Comparison of ENCODE assay signal across 20 cellular contexts in the genomic region with DNA sequence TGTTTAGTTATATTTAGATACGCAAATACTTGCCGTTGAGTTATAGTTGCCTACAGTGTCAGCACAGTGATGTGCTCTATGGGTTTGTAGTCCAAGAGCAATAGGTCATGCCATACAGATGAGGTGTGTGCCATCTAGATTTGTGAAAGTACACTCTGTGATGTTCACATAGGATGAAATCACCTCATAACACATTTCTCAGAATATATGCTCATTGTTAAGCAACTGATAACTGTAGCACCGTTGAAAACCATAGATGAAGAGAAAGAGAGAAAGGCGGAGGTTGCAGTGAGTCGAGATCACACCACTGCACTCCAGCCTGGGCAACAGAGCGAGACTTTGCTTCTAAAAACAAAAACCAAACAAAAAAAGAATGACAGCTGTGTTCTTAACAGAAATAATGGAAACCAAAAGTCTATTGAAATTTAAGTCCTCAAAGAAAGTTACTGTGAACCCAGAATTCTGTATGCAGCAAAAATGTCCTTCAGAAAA. TPM values are rescaled to one million over a fixed set of nuclear protein-coding genes. Genes with fewer than 3 reads are reported as not detected.
DNase-seq lines count a peak whose midpoint lies in the region; ATAC-seq, FAIRE-seq and TF ChIP-seq lines count a peak whose summit lies in the region.
"Had no signal": no experiment of that assay in that cellular context is flagged by ENCODE, and none has a peak within 500 bp of the region (broad histone marks: within the 10 kb centered on the region; RNA-seq: fewer than 3 reads in every experiment).

No MANE protein-coding gene starts in this region.

- H3K9ac ChIP-seq in endothelial cell of umbilical vein (replicated peaks; ENCODE audit: extremely low read depth, insufficient read depth, low read length) = no peak overlapping the region

- peak; percentile 66 for FAIRE-seq in endothelial cell of umbilical vein (lab: Jason Lieb, UNC)

- H3K9me3 ChIP-seq in endothelial cell of umbilical vein (replicated peaks; ENCODE audit: control insufficient read depth, insufficient read depth, low read length) = no peaks in the 10 kb centered on the region
- H3K9me3 ChIP-seq: upper lobe of left lung had no signal

- H2AFZ ChIP-seq in endothelial cell of umbilical vein (ENCODE audit: low read depth, low read length) = no peak overlapping the region
- H2AFZ ChIP-seq: PC-9 had no signal

- no TSS peak for BruUV-seq in endothelial cell of umbilical vein (replicated peaks; lab: Mats Ljungman, UMichigan)

- H3K27me3 ChIP-seq in endothelial cell of umbilical vein (ENCODE audit: control insufficient read depth in 2 of 2, insufficient read depth in 2 of 2, low read length in 2 of 2) = no peaks in the 10 kb centered on the region
- H3K27me3 ChIP-seq: upper lobe of left lung had no signal

- peaks cover 8% of the 10 kb centered on the region for H3K4me1 ChIP-seq in endothelial cell of umbilical vein (ENCODE audit: control insufficient read depth, extremely low read depth, insufficient read depth, low read length)

- H3K27ac ChIP-seq in endothelial cell of umbilical vein (ENCODE audit: insufficient read depth, low read depth, low read length) = no peak overlapping the region
- H3K27ac ChIP-seq: PC-9, upper lobe of left lung had no signal

- TF ChIP-seq POLR2A in endothelial cell of umbilical vein (IDR thresholded peaks at IDR 0.05; ENCODE audit: low read depth, low read length) = no peak

- POLR2A ChIA-PET in endothelial cell of umbilical vein (lab: Charles Lee) = no interaction called here

- no peaks in the 10 kb centered on the region for H4K20me1 ChIP-seq in endothelial cell of umbilical vein (replicated peaks; ENCODE audit: control insufficient read depth, extremely low read depth, insufficient read depth, low read length)

- ATAC-seq in GM21381 (IDR thresholded peaks at IDR 0.05; ENCODE audit: unreplicated experiment) (peak; percentile 52), HG03095 (IDR thresholded peaks at IDR 0.05; ENCODE audit: unreplicated experiment) (peak; percentile 80)
- ATAC-seq: left colon; naive thymus-derived CD8-positive, alpha-beta T cell had no signal

- dilution Hi-C loops in endothelial cell of umbilical vein (cut with MboI; ENCODE audit: extremely low pct_ligation_motif_present, low sequenced_read_pairs) = no loop called here

- no peak for TF ChIP-seq CTCF in GM12865 (IDR thresholded peaks at IDR 0.05; ENCODE audit: insufficient read depth, low read depth, low read length, missing control alignments)
- TF ChIP-seq CTCF in endothelial cell of umbilical vein (IDR thresholded peaks at IDR 0.05; ENCODE audit: extremely low read depth in 1 of 2, insufficient read depth in 1 of 2, low read depth in 1 of 2, low read length in 2 of 2) = no peak

- DNase-seq in GM12865 (ENCODE audit: low read depth) (peak; percentile 71), endothelial cell of umbilical vein (ENCODE audit: low read depth, low spot score) (no peak), foreskin melanocyte (no peak), NCI-H2081 (lab: John Stamatoyannopoulos, UW) (no peak), NCI-H524 treated with DMSO at 0.1 percent for 48 hours (lab: John Stamatoyannopoulos, UW) (no peak)
- no peak for DNase-seq in activated CD4-positive, alpha-beta T cell treated with anti-CD3 and anti-CD28 coated beads for 48 hours
- DNase-seq: activated CD4-positive, CD25-positive, alpha-beta regulatory T cell treated with anti-CD3 and anti-CD28 coated beads, Interleukin-2, amount 50 U/mL, for 72 hours; anterior cingulate cortex; DMS53; hippocampal formation; KG1; left colon; naive thymus-derived CD8-positive, alpha-beta T cell; PC-9; retina; stimulated activated CD4-positive, alpha-beta T cell treated with anti-CD3 and anti-CD28 coated beads, Interleukin-1b, Interleukin-23, amount 100 ng/mL, for 48 hours; upper lobe of left lung had no signal

- peaks cover 2% of the 10 kb centered on the region for H3K79me2 ChIP-seq in endothelial cell of umbilical vein (ENCODE audit: control insufficient read depth, insufficient read depth, low read length)

- H3K9me1 ChIP-seq in endothelial cell of umbilical vein (replicated peaks; ENCODE audit: control insufficient read depth, extremely low read depth, insufficient read depth, low read length) = no peaks in the 10 kb centered on the region

- peak overlapping the region; percentile 9 for H3K4me2 ChIP-seq in endothelial cell of umbilical vein (ENCODE audit: insufficient read depth, low read length)
- H3K4me2 ChIP-seq: PC-9 had no signal

- H3K4me3 ChIP-seq in GM12865 (ENCODE audit: low read depth, low read length) = no peak overlapping the region
- H3K4me3 ChIP-seq in endothelial cell of umbilical vein (replicated peaks in 1 of 3; ENCODE audit: insufficient read depth in 1 of 3, low read depth in 1 of 3, low read length in 3 of 3) = no peak overlapping the region
- H3K4me3 ChIP-seq: PC-9, upper lobe of left lung had no signal

- intact Hi-C loops in endothelial cell of umbilical vein (cut with micrococcal nuclease) = no loop called here

- no peaks in the 10 kb centered on the region for H3K36me3 ChIP-seq in endothelial cell of umbilical vein (ENCODE audit: control insufficient read depth in 2 of 2, extremely low read depth in 1 of 2, insufficient read depth in 2 of 2, low read length in 2 of 2)
- H3K36me3 ChIP-seq: upper lobe of left lung had no signal

- CTCF ChIA-PET in endothelial cell of umbilical vein (lab: Charles Lee) = interaction anchor here (1.0 to 2.1 kb wide), 2 partner anchors 10 to 84 kb away, joined by 3 to 5 read pairs; partner anchors contain the start of gene DGKD

TF ChIP-seq in endothelial cell of umbilical vein, 7 proteins besides CTCF, POLR2A, EP300 and RAD21:
- TF ChIP-seq MYC (IDR thresholded peaks at IDR 0.05; ENCODE audit: low read depth, low read length) (no peak), GATA2 (IDR thresholded peaks at IDR 0.05; ENCODE audit: insufficient read depth, insufficient read length, low read depth, low read length) (no peak), EZH2 (IDR thresholded peaks at IDR 0.05; ENCODE audit: borderline replicate concordance, low read depth, low read length, severe bottlenecking) (no peak), JUN (IDR thresholded peaks at IDR 0.05; ENCODE audit: borderline replicate concordance, insufficient read depth, insufficient read length, low read depth) (no peak), POLR2AphosphoS5 (IDR thresholded peaks at IDR 0.05; ENCODE audit: insufficient read depth, low read depth, low read length) (no peak), FOS (IDR thresholded peaks at IDR 0.05; ENCODE audit: borderline replicate concordance, insufficient read depth, low read length) (no peak)
TF ChIP-seq in endothelial cell of umbilical vein: peak in this region for 0.

RNA-seq across cellular contexts. Expression of gene DGKD, which starts 9.5 kb away (rescaled TPM):
- total RNA-seq in endothelial cell of umbilical vein = 36.5 and 36.6 TPM in 2 replicates
- 10.4 and 10.8 TPM in 2 replicates for polyA plus RNA-seq in endothelial cell of umbilical vein
- 8.6 and 10.7 TPM in 2 replicates for polyA plus RNA-seq in endothelial cell of umbilical vein (2011; cell fraction: cytosol; rRNA removed)
- 73.5 and 81.7 TPM in 2 replicates for polyA plus RNA-seq in endothelial cell of umbilical vein (2011; cell fraction: nucleus; rRNA removed)
- 10.4 and 12.6 TPM in 2 replicates for polyA plus RNA-seq in endothelial cell of umbilical vein (2012)
- polyA minus RNA-seq in endothelial cell of umbilical vein = 18.7 and 34.0 TPM in 2 replicates
- polyA minus RNA-seq in endothelial cell of umbilical vein (2011; cell fraction: cytosol; rRNA and poly(A)+ RNA removed) = 10.1 TPM
- polyA minus RNA-seq in endothelial cell of umbilical vein (2011; cell fraction: nucleus; rRNA and poly(A)+ RNA removed) = 26.2 and 46.1 TPM in 2 replicates

RNA-seq across cellular contexts. Expression of gene SAG, which starts 56.2 kb away (rescaled TPM):
- not detected in 2 replicates for total RNA-seq in endothelial cell of umbilical vein
- not detected in 2 replicates for polyA plus RNA-seq in endothelial cell of umbilical vein
- not detected in 2 replicates for polyA plus RNA-seq in endothelial cell of umbilical vein (2011; cell fraction: cytosol; rRNA removed)
- polyA plus RNA-seq in endothelial cell of umbilical vein (2011; cell fraction: nucleus; rRNA removed) = not detected in 2 replicates
- polyA plus RNA-seq in endothelial cell of umbilical vein (2012) = not detected in 2 replicates
- not detected in 2 replicates for polyA minus RNA-seq in endothelial cell of umbilical vein
- polyA minus RNA-seq in endothelial cell of umbilical vein (2011; cell fraction: cytosol; rRNA and poly(A)+ RNA removed) = not detected
- polyA minus RNA-seq in endothelial cell of umbilical vein (2011; cell fraction: nucleus; rRNA and poly(A)+ RNA removed) = not detected in 2 replicates
- total RNA-seq: left colon, NCI-H460, PC-9 had no signal
- polyA plus RNA-seq: naive thymus-derived CD8-positive, alpha-beta T cell had no signal
